In genomic region chr19:4130635-4131438, GRCh38 we compare ENCODE assay signal across 14 cellular contexts. TPM values are rescaled to one million over a fixed set of nuclear protein-coding genes. Genes with fewer than 3 reads are reported as not detected.
DNase-seq lines count a peak whose midpoint lies in the region; ATAC-seq, FAIRE-seq and TF ChIP-seq lines count a peak whose summit lies in the region.
"Had no signal": no experiment of that assay in that cellular context is flagged by ENCODE, and none has a peak within 500 bp of the region (broad histone marks: within the 10 kb centered on the region; RNA-seq: fewer than 3 reads in every experiment).

No MANE protein-coding gene starts in this region.

- TF ChIP-seq CTCF in HFF-Myc (IDR thresholded peaks at IDR 0.05; ENCODE audit: low read depth, low read length, missing control alignments): no peak
- TF ChIP-seq CTCF in astrocyte (IDR thresholded peaks at IDR 0.05; ENCODE audit: insufficient read depth, low read depth, low read length): no peak
- TF ChIP-seq CTCF in keratinocyte (optimal IDR thresholded peaks at IDR 0.05 in 1 of 3, IDR thresholded peaks at IDR 0.05 in 1 of 3, conservative IDR thresholded peaks at IDR 0.05 in 1 of 3; ENCODE audit: extremely low read depth in 1 of 3, insufficient read depth in 2 of 3, low read length in 3 of 3): no peak

- no peaks in the 10 kb centered on the region for H3K27me3 ChIP-seq in astrocyte (ENCODE audit: insufficient read depth, low read length)
- no peaks in the 10 kb centered on the region for H3K27me3 ChIP-seq in keratinocyte (ENCODE audit: control insufficient read depth, extremely low read depth, insufficient read depth, low read length)

- H3K36me3 ChIP-seq in astrocyte (ENCODE audit: insufficient read depth, low read length) (no peaks in the 10 kb centered on the region), keratinocyte (ENCODE audit: control insufficient read depth in 2 of 2, extremely low read depth in 1 of 2, insufficient read depth in 2 of 2, low read length in 2 of 2) (no peaks in the 10 kb centered on the region)

- H3K9me1 ChIP-seq in keratinocyte (ENCODE audit: control insufficient read depth, extremely low read depth, insufficient read depth, low read length): no peaks in the 10 kb centered on the region

- peak overlapping the region; percentile 29 for H3K4me3 Mint-ChIP-seq in astrocyte (ENCODE audit: unreplicated experiment)
- H3K4me3 Mint-ChIP-seq: T-helper 17 cell had no signal

- FAIRE-seq in astrocyte (lab: Jason Lieb, UNC) (no peak), keratinocyte (lab: Jason Lieb, UNC) (peak; percentile 84)

- DNase-seq in A172 (ENCODE audit: low spot score): peak; percentile 61
- DNase-seq in HFF-Myc (ENCODE audit: extremely low read depth, low read depth): peak; percentile 30
- peak; percentile 78 for DNase-seq in astrocyte (ENCODE audit: low read depth)
- no peak for DNase-seq in keratinocyte (ENCODE audit: low read depth, low spot score)
- no peak for DNase-seq in cortex of kidney (lab: John Stamatoyannopoulos, UW)
- no peak for DNase-seq in NCI-H345 treated with DMSO at 0.1 percent for 48 hours (lab: John Stamatoyannopoulos, UW; ENCODE audit: unreplicated experiment)
- DNase-seq in activated T-cell treated with anti-CD3 and anti-CD28 coated beads, Interleukin-2, amount 50 U/mL, for 48 hours: no peak
- DNase-seq: activated naive CD4-positive, alpha-beta T cell; NCI-H1048; stimulated activated naive CD4-positive, alpha-beta T cell treated with Interleukin-2 at 50 U/mL for 16 hours; T-helper 17 cell had no signal

- H3K27ac ChIP-seq in astrocyte (ENCODE audit: low read depth, low read length) (peak overlapping the region; percentile 11), keratinocyte (ENCODE audit: control insufficient read depth, insufficient read depth, low read length) (peak overlapping the region; percentile 81)
- H3K27ac ChIP-seq: C4-2B had no signal

- H3K79me2 ChIP-seq in astrocyte (ENCODE audit: insufficient read depth, low read length) (no peaks in the 10 kb centered on the region), keratinocyte (ENCODE audit: control insufficient read depth, insufficient read depth, low read length) (no peaks in the 10 kb centered on the region)

- dilution Hi-C loops in keratinocyte (cut with MboI; ENCODE audit: extremely low pct_ligation_motif_present, low sequenced_read_pairs): no loop called here

- H4K20me1 ChIP-seq in astrocyte (ENCODE audit: insufficient read depth, low read length) (no peaks in the 10 kb centered on the region), keratinocyte (ENCODE audit: control insufficient read depth, extremely low read depth, insufficient read depth, low read length) (no peaks in the 10 kb centered on the region)

- peaks cover 6% of the 10 kb centered on the region for H3K4me1 Mint-ChIP-seq in astrocyte (ENCODE audit: low read depth, unreplicated experiment)
- H3K4me1 Mint-ChIP-seq: T-helper 17 cell had no signal

- H3K27me3 Mint-ChIP-seq in astrocyte (ENCODE audit: low read depth, unreplicated experiment): no peaks in the 10 kb centered on the region

- no peaks in the 10 kb centered on the region for H3K9me3 Mint-ChIP-seq in astrocyte (ENCODE audit: unreplicated experiment)

- no peak overlapping the region for H3K4me3 ChIP-seq in HFF-Myc (replicated peaks; ENCODE audit: low read depth, low read length)
- H3K4me3 ChIP-seq in astrocyte (ENCODE audit: insufficient read depth, low read depth, low read length): no peak overlapping the region
- peak overlapping the region in 1 of 3 experiments; percentile 36 for H3K4me3 ChIP-seq in keratinocyte (ENCODE audit: control insufficient read depth in 2 of 3, extremely low read depth in 1 of 3, insufficient read depth in 2 of 3, low read depth in 1 of 3, low read length in 3 of 3)

- H3K27ac Mint-ChIP-seq in astrocyte (ENCODE audit: unreplicated experiment): peak overlapping the region; percentile 67
- H3K27ac Mint-ChIP-seq: T-helper 17 cell had no signal

- H3K4me1 ChIP-seq in astrocyte (ENCODE audit: insufficient read depth, low read length) (peaks cover 11% of the 10 kb centered on the region), keratinocyte (ENCODE audit: control insufficient read depth, extremely low read depth, insufficient read depth, low read length) (peaks cover 15% of the 10 kb centered on the region)

- H3K9me3 ChIP-seq in astrocyte (ENCODE audit: insufficient read depth, low read depth, low read length) (no peaks in the 10 kb centered on the region), keratinocyte (ENCODE audit: control insufficient read depth, low read depth, low read length) (no peaks in the 10 kb centered on the region)

- H3K36me3 Mint-ChIP-seq in astrocyte (ENCODE audit: low read depth, unreplicated experiment): no peaks in the 10 kb centered on the region

- H3K9ac ChIP-seq in astrocyte (ENCODE audit: low read length) (peak overlapping the region; percentile 29), keratinocyte (ENCODE audit: control insufficient read depth, extremely low read depth, insufficient read depth, low read length) (peak overlapping the region; percentile 64)

- ATAC-seq in GM19035 (IDR thresholded peaks at IDR 0.05; ENCODE audit: unreplicated experiment): no peak
- ATAC-seq: T-helper 17 cell had no signal

- H2AFZ ChIP-seq in astrocyte (ENCODE audit: low read depth, low read length): no peak overlapping the region
- H2AFZ ChIP-seq in keratinocyte (ENCODE audit: control insufficient read depth, low read length): no peak overlapping the region

- H3K4me2 ChIP-seq in astrocyte (ENCODE audit: low read length) (peak overlapping the region; percentile 57), keratinocyte (ENCODE audit: control insufficient read depth, extremely low read depth, insufficient read depth, low read depth, low read length) (peak overlapping the region; percentile 46)

RNA-seq across cellular contexts. Expression of gene MAP2K2, which starts 6.9 kb away (rescaled TPM):
- 203 and 204 TPM in 2 replicates for total RNA-seq in A172 (2014; rRNA removed; shearing (Covaris generic))
- total RNA-seq in astrocyte: 184 and 190 TPM in 2 replicates
- 61.8 to 97.9 TPM (median 89.5 TPM) in 3 replicates for polyA plus RNA-seq in keratinocyte
- 95.5 TPM for polyA plus RNA-seq in keratinocyte (2011; ENCODE audit: low read depth)
- polyA plus RNA-seq in keratinocyte (2011; cell fraction: cytosol; rRNA removed): 64.6 and 162 TPM in 2 replicates
- 70.6 and 94.2 TPM in 2 replicates for polyA plus RNA-seq in keratinocyte (2011; cell fraction: nucleus; rRNA removed)
- polyA plus RNA-seq in keratinocyte (2012; ENCODE audit: low replicate concordance): 109 and 148 TPM in 2 replicates
- polyA minus RNA-seq in keratinocyte: 51.0 to 105 TPM (median 66.6 TPM) in 3 replicates
- polyA minus RNA-seq in keratinocyte (2011; cell fraction: cytosol; rRNA and poly(A)+ RNA removed): 207 TPM
- 50.3 and 50.5 TPM in 2 replicates for polyA minus RNA-seq in keratinocyte (2011; cell fraction: nucleus; rRNA and poly(A)+ RNA removed)

RNA-seq across cellular contexts. Expression of gene CREB3L3, which starts 22.6 kb away (rescaled TPM):
- not detected in 2 replicates for total RNA-seq in A172 (2014; rRNA removed; shearing (Covaris generic))
- not detected in 2 replicates for total RNA-seq in astrocyte
- polyA plus RNA-seq in keratinocyte: not detected in 3 replicates
- polyA plus RNA-seq in keratinocyte (2011; ENCODE audit: low read depth): not detected
- not detected in 2 replicates for polyA plus RNA-seq in keratinocyte (2011; cell fraction: cytosol; rRNA removed)
- polyA plus RNA-seq in keratinocyte (2011; cell fraction: nucleus; rRNA removed): not detected in 2 replicates
- polyA plus RNA-seq in keratinocyte (2012; ENCODE audit: low replicate concordance): not detected in 2 replicates
- not detected in 3 replicates for polyA minus RNA-seq in keratinocyte
- not detected for polyA minus RNA-seq in keratinocyte (2011; cell fraction: cytosol; rRNA and poly(A)+ RNA removed)
- polyA minus RNA-seq in keratinocyte (2011; cell fraction: nucleus; rRNA and poly(A)+ RNA removed): not detected in 2 replicates
- total RNA-seq: pulmonary artery endothelial cell had no signal

RNA-seq across cellular contexts. Expression of gene SIRT6, which starts 51.5 kb away (rescaled TPM):
- 32.6 and 35.5 TPM in 2 replicates for total RNA-seq in A172 (2014; rRNA removed; shearing (Covaris generic))
- 26.0 and 29.2 TPM in 2 replicates for total RNA-seq in astrocyte
- 14.6 to 28.6 TPM (median 17.4 TPM) in 3 replicates for polyA plus RNA-seq in keratinocyte
- 6.8 TPM for polyA plus RNA-seq in keratinocyte (2011; ENCODE audit: low read depth)
- 8.0 and 18.5 TPM in 2 replicates for polyA plus RNA-seq in keratinocyte (2011; cell fraction: cytosol; rRNA removed)
- polyA plus RNA-seq in keratinocyte (2011; cell fraction: nucleus; rRNA removed): 34.3 and 34.7 TPM in 2 replicates
- 20.6 and 21.8 TPM in 2 replicates for polyA plus RNA-seq in keratinocyte (2012; ENCODE audit: low replicate concordance)
- 8.1 to 12.9 TPM (median 9.1 TPM) in 3 replicates for polyA minus RNA-seq in keratinocyte
- polyA minus RNA-seq in keratinocyte (2011; cell fraction: cytosol; rRNA and poly(A)+ RNA removed): 37.6 TPM
- 15.7 and 16.6 TPM in 2 replicates for polyA minus RNA-seq in keratinocyte (2011; cell fraction: nucleus; rRNA and poly(A)+ RNA removed)

RNA-seq across cellular contexts. Expression of gene ANKRD24, which starts 51.7 kb away (rescaled TPM):
- total RNA-seq in A172 (2014; rRNA removed; shearing (Covaris generic)): 0.41 and 0.53 TPM in 2 replicates
- 0.73 and 1.4 TPM in 2 replicates for total RNA-seq in astrocyte
- polyA plus RNA-seq in keratinocyte: 0.02 to 0.15 TPM (median 0.07 TPM) in 3 replicates
- 0.09 TPM for polyA plus RNA-seq in keratinocyte (2011; ENCODE audit: low read depth)
- 0.02 and 0.25 TPM in 2 replicates for polyA plus RNA-seq in keratinocyte (2011; cell fraction: cytosol; rRNA removed)
- 0.35 and 0.36 TPM in 2 replicates for polyA plus RNA-seq in keratinocyte (2011; cell fraction: nucleus; rRNA removed)
- 0.04 and 0.10 TPM in 2 replicates for polyA plus RNA-seq in keratinocyte (2012; ENCODE audit: low replicate concordance)
- not detected in 3 replicates for polyA minus RNA-seq in keratinocyte
- not detected for polyA minus RNA-seq in keratinocyte (2011; cell fraction: cytosol; rRNA and poly(A)+ RNA removed)
- polyA minus RNA-seq in keratinocyte (2011; cell fraction: nucleus; rRNA and poly(A)+ RNA removed): not detected in 2 replicates

Comparison
In these comparisons a context has a peak if more than half of its experiments do, and no peak if none do; other contexts are left out.
1. DNase-seq: peak in A172 (single experiment), HFF-Myc (single experiment) and astrocyte (single experiment); none in keratinocyte (single experiment), cortex of kidney (single experiment), NCI-H345 treated with DMSO at 0.1 percent for 48 hours (single experiment) and activated T-cell treated with anti-CD3 and anti-CD28 coated beads, Interleukin-2, amount 50 U/mL, for 48 hours (0 of 2).